Comparison of ENCODE assay signal across 9 cellular contexts in the genomic region with DNA sequence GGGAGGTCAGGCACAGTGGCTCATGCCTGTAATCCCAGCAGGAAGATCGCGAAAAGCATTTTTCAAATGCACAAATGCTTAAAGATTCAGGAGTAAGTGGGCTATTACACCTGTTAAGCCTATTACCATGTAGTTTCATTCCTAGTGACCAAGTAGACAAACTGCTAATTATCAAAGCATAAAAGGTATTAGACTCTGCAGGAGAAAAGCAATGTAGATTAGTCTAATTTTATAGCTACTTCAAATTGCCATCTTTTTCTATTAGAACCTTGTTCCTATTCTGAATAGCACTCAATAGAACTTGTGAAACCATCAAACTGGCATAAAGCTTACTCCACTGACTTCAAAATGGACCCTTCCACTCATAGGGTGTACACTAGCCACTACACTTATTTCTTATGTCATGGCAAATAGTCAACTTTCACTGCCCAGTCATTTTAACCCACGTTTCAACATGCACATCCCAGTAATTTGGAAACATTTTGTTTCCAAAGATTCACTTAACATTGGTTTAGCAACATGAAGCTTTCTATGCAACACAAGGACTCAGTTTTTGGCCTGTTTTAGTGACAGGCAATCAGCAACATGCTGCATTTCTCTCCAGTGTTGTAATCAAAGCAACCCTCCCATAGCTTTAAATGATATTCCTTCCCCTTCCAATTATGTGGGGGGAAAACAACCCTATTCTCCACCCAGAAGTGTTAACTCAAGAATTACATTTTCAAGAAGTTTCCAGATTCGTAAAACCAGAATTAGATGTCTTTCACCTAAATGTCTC. TPM values are rescaled to one million over a fixed set of nuclear protein-coding genes. Genes with fewer than 3 reads are reported as not detected.
A peak's percentile ranks its signal among the peaks of the same experiment; 100 is the strongest.
DNase-seq lines count a peak whose midpoint lies in the region; ATAC-seq and FAIRE-seq lines count a peak whose summit lies in the region.
"Had no signal": no experiment of that assay in that cellular context is flagged by ENCODE, and none has a peak within 500 bp of the region (broad histone marks: within the 10 kb centered on the region; RNA-seq: fewer than 3 reads in every experiment).

No MANE protein-coding gene starts in this region.

- peaks cover 10% of the 10 kb centered on the region for H3K27me3 Mint-ChIP-seq in stimulated activated naive CD8-positive, alpha-beta T cell treated with anti-CD3 and anti-CD28 coated beads, Interleukin-15, Interleukin-2, amounts not matched to agents 100 ng/mL and 50 ng/mL, for 24 hours
- H3K27me3 Mint-ChIP-seq in activated CD8-positive, alpha-beta T cell treated with anti-CD3 and anti-CD28 coated beads, Interleukin-2, amount 10 ng/mL, durations not matched to agents 7 days and 5 days (ENCODE audit: low read depth) = no peaks in the 10 kb centered on the region
- peaks cover 17 to 53% (median 36%) of the 10 kb centered on the region in 3 donors for H3K27me3 Mint-ChIP-seq in immature natural killer cell (ENCODE audit: low read depth in 3 of 3)

- FAIRE-seq in GM19239 (lab: Jason Lieb, UNC) = no peak

- no peak for DNase-seq in stimulated activated naive CD8-positive, alpha-beta T cell treated with anti-CD3 and anti-CD28 coated beads, Interleukin-15, Interleukin-2, amounts not matched to agents 100 U/mL and 50 U/mL, for 24 hours
- DNase-seq in activated CD8-positive, alpha-beta T cell treated with anti-CD3 and anti-CD28 coated beads, Interleukin-2, amount 10 ng/mL, durations not matched to agents 7 days and 5 days = no peak
- DNase-seq in immature natural killer cell (peak in 2 of 3 donors; percentile 10 to 12), NCI-H526 (lab: John Stamatoyannopoulos, UW) (no peak), GM19239 (ENCODE audit: insufficient read length, low spot score) (no peak), NCI-H1105 treated with DMSO at 0.1 percent for 48 hours (lab: John Stamatoyannopoulos, UW) (no peak)
- DNase-seq: amygdala had no signal

- peak overlapping the region; percentile 99 for H3K4me3 Mint-ChIP-seq in stimulated activated naive CD8-positive, alpha-beta T cell treated with anti-CD3 and anti-CD28 coated beads, Interleukin-15, Interleukin-2, amounts not matched to agents 100 ng/mL and 50 ng/mL, for 24 hours
- H3K4me3 Mint-ChIP-seq in activated CD8-positive, alpha-beta T cell treated with anti-CD3 and anti-CD28 coated beads, Interleukin-2, amount 10 ng/mL, durations not matched to agents 7 days and 5 days = peak overlapping the region; percentile 70
- H3K4me3 Mint-ChIP-seq in immature natural killer cell = peak overlapping the region; percentile 2 to 65 (median 35)

- CTCF ChIA-PET in activated CD8-positive, alpha-beta T cell treated with anti-CD3 and anti-CD28 coated beads, Interleukin-2, amount 10 ng/mL, durations not matched to agents 7 days and 5 days (lab: Charles Lee) = interaction anchor here (0.9 to 8.6 kb wide), 6 partner anchors 38 to 159 kb away, joined by 3 to 157 read pairs (median 6); partner anchors contain the start of gene SLC17A5

- peaks cover 70% of the 10 kb centered on the region for H3K36me3 Mint-ChIP-seq in stimulated activated naive CD8-positive, alpha-beta T cell treated with anti-CD3 and anti-CD28 coated beads, Interleukin-15, Interleukin-2, amounts not matched to agents 100 ng/mL and 50 ng/mL, for 24 hours (ENCODE audit: low read depth)
- peaks cover 69% of the 10 kb centered on the region for H3K36me3 Mint-ChIP-seq in activated CD8-positive, alpha-beta T cell treated with anti-CD3 and anti-CD28 coated beads, Interleukin-2, amount 10 ng/mL, durations not matched to agents 7 days and 5 days (ENCODE audit: low read depth)
- H3K36me3 Mint-ChIP-seq in immature natural killer cell = peaks cover 11 to 53% (median 22%) of the 10 kb centered on the region in 3 donors

- H3K9me3 Mint-ChIP-seq in stimulated activated naive CD8-positive, alpha-beta T cell treated with anti-CD3 and anti-CD28 coated beads, Interleukin-15, Interleukin-2, amounts not matched to agents 100 ng/mL and 50 ng/mL, for 24 hours = no peaks in the 10 kb centered on the region
- no peaks in the 10 kb centered on the region for H3K9me3 Mint-ChIP-seq in activated CD8-positive, alpha-beta T cell treated with anti-CD3 and anti-CD28 coated beads, Interleukin-2, amount 10 ng/mL, durations not matched to agents 7 days and 5 days (ENCODE audit: insufficient read depth)
- no peaks in the 10 kb centered on the region for H3K9me3 Mint-ChIP-seq in immature natural killer cell

- no peak for ATAC-seq in stimulated activated naive CD8-positive, alpha-beta T cell treated with anti-CD3 and anti-CD28 coated beads, Interleukin-15, Interleukin-2, amounts not matched to agents 100 U/mL and 50 U/mL, for 24 hours
- ATAC-seq in activated CD8-positive, alpha-beta T cell treated with anti-CD3 and anti-CD28 coated beads, Interleukin-2, amount 10 ng/mL, durations not matched to agents 7 days and 5 days = no peak
- no peak for ATAC-seq in HG03095 (IDR thresholded peaks at IDR 0.05; ENCODE audit: unreplicated experiment)

- H3K27ac Mint-ChIP-seq in stimulated activated naive CD8-positive, alpha-beta T cell treated with anti-CD3 and anti-CD28 coated beads, Interleukin-15, Interleukin-2, amounts not matched to agents 100 ng/mL and 50 ng/mL, for 24 hours = peak overlapping the region; percentile 100
- H3K27ac Mint-ChIP-seq in activated CD8-positive, alpha-beta T cell treated with anti-CD3 and anti-CD28 coated beads, Interleukin-2, amount 10 ng/mL, durations not matched to agents 7 days and 5 days = peak overlapping the region; percentile 82
- H3K27ac Mint-ChIP-seq in immature natural killer cell = peak overlapping the region; percentile 65 to 89 (median 88)

- POLR2A ChIA-PET in activated CD8-positive, alpha-beta T cell treated with anti-CD3 and anti-CD28 coated beads, Interleukin-2, amount 10 ng/mL, durations not matched to agents 7 days and 5 days (lab: Charles Lee) = interaction anchor here (1.0 to 13.1 kb wide), 9 partner anchors 8 to 136 kb away, joined by 3 to 166 read pairs (median 12); partner anchors contain the start of genes CGAS, MTO1 and SLC17A5

- peaks cover 63% of the 10 kb centered on the region for H3K4me1 Mint-ChIP-seq in stimulated activated naive CD8-positive, alpha-beta T cell treated with anti-CD3 and anti-CD28 coated beads, Interleukin-15, Interleukin-2, amounts not matched to agents 100 ng/mL and 50 ng/mL, for 24 hours (ENCODE audit: low read depth)
- H3K4me1 Mint-ChIP-seq in activated CD8-positive, alpha-beta T cell treated with anti-CD3 and anti-CD28 coated beads, Interleukin-2, amount 10 ng/mL, durations not matched to agents 7 days and 5 days (ENCODE audit: low read depth) = peaks cover 38% of the 10 kb centered on the region
- peaks cover 60 to 71% of the 10 kb centered on the region in 2 donors for H3K4me1 Mint-ChIP-seq in immature natural killer cell

RNA-seq across cellular contexts. Expression of gene EEF1A1, which starts 3.9 kb away (rescaled TPM):
- total RNA-seq in activated CD8-positive, alpha-beta T cell treated with anti-CD3 and anti-CD28 coated beads, Interleukin-2, amount 10 ng/mL, durations not matched to agents 7 days and 5 days = 1,000 to 10,000 TPM; 7,075 to 7,486 TPM
- polyA plus RNA-seq in immature natural killer cell = over 10,000 TPM in 1 of 3 donors, 1,000 to 10,000 TPM in 2; 4,920 to 10,209 (median 5,498) TPM

RNA-seq across cellular contexts. Expression of gene MTO1, which starts 55.4 kb away (rescaled TPM):
- 10 to 100 TPM; 51.7 to 54.3 TPM for total RNA-seq in activated CD8-positive, alpha-beta T cell treated with anti-CD3 and anti-CD28 coated beads, Interleukin-2, amount 10 ng/mL, durations not matched to agents 7 days and 5 days
- 10 to 100 TPM; 12.3 to 40.4 (median 28.5) TPM for polyA plus RNA-seq in immature natural killer cell

Comparison
In these comparisons a context has a peak if more than half of its experiments do, and no peak if none do; other contexts are left out.
1. H3K4me3 Mint-ChIP-seq: peak in every context shown above with its lines; median percentile 99 in stimulated activated naive CD8-positive, alpha-beta T cell treated with anti-CD3 and anti-CD28 coated beads, Interleukin-15, Interleukin-2, amounts not matched to agents 100 ng/mL and 50 ng/mL, for 24 hours; 70 in activated CD8-positive, alpha-beta T cell treated with anti-CD3 and anti-CD28 coated beads, Interleukin-2, amount 10 ng/mL, durations not matched to agents 7 days and 5 days; 35 in immature natural killer cell.
2. DNase-seq: peak in immature natural killer cell (2 of 3); none in stimulated activated naive CD8-positive, alpha-beta T cell treated with anti-CD3 and anti-CD28 coated beads, Interleukin-15, Interleukin-2, amounts not matched to agents 100 U/mL and 50 U/mL, for 24 hours (single experiment), activated CD8-positive, alpha-beta T cell treated with anti-CD3 and anti-CD28 coated beads, Interleukin-2, amount 10 ng/mL, durations not matched to agents 7 days and 5 days (single experiment), NCI-H526 (0 of 2), GM19239 (single experiment) and NCI-H1105 treated with DMSO at 0.1 percent for 48 hours (single experiment).
3. Peak in every context shown above with its lines, with median percentiles within 50 percentile points of each other: H3K27ac Mint-ChIP-seq.